In genomic region chr17:673200-673681, GRCh38 we compare ENCODE assay signal across 24 cellular contexts. TPM values are rescaled to one million over a fixed set of nuclear protein-coding genes. Genes with fewer than 3 reads are reported as not detected.
DNase-seq lines count a peak whose midpoint lies in the region; ATAC-seq, FAIRE-seq and TF ChIP-seq lines count a peak whose summit lies in the region.
"Had no signal": no experiment of that assay in that cellular context is flagged by ENCODE, and none has a peak within 500 bp of the region (broad histone marks: within the 10 kb centered on the region; RNA-seq: fewer than 3 reads in every experiment).

No MANE protein-coding gene starts in this region.

- intact Hi-C loops in HepG2 (cut with micrococcal nuclease; ENCODE audit: unreplicated experiment) (no loop called here), right lobe of liver (cut with DNase I) (no loop called here), esophagus muscularis mucosa (cut with DNase I) (no loop called here)

- no peaks in the 10 kb centered on the region for H4K20me1 ChIP-seq in HepG2 (ENCODE audit: insufficient read depth, low read length)

- no peak for DNase-seq in HepG2 (ENCODE audit: low spot score)
- DNase-seq in right lobe of liver, result no peak
- DNase-seq in esophagus muscularis mucosa (ENCODE audit: extremely low spot score), result no peak
- peak; percentile 35 for DNase-seq in mesenchymal stem cell
- no peak for DNase-seq in suprapubic skin (ENCODE audit: low spot score in 2 of 2)
- DNase-seq in activated T-cell treated with anti-CD3 and anti-CD28 coated beads, Interleukin-2, amount 50 U/mL, for 4 hours, result no peak
- no peak for DNase-seq in activated effector memory CD4-positive, alpha-beta T cell treated with anti-CD3 and anti-CD28 coated beads, Interleukin-2, amount 50 U/mL, for 16 hours
- DNase-seq: activated CD8-positive, alpha-beta memory T cell treated with anti-CD3 and anti-CD28 coated beads, Interleukin-2, amount 10 ng/mL, durations not matched to agents 7 days and 5 days; activated effector memory CD4-positive, alpha-beta T cell treated with Interleukin-2 at 50 U/mL for 16 hours; colonic mucosa; mammary epithelial cell; natural killer cell; NCI-H1105 treated with DMSO at 0.1 percent for 48 hours; NCI-H2171; NCI-H774; PC-3; SJCRH30; T1000; testis had no signal

- POLR2A ChIA-PET in HepG2 (lab: Yijun Ruan, JAX), result no interaction called here

- peaks cover 26% of the 10 kb centered on the region for H3K79me1 ChIP-seq in mesenchymal stem cell (replicated peaks; ENCODE audit: low read length, poor library complexity, severe bottlenecking)

- ATAC-seq in HepG2 (no peak), right lobe of liver (no peak), HG02588 (IDR thresholded peaks at IDR 0.05; ENCODE audit: unreplicated experiment) (no peak)
- no peak for ATAC-seq in activated T-cell treated with anti-CD3 and anti-CD28 coated beads, Interleukin-2, amount 50 U/mL, for 4 hours
- ATAC-seq: activated CD8-positive, alpha-beta memory T cell treated with anti-CD3 and anti-CD28 coated beads, Interleukin-2, amount 10 ng/mL, durations not matched to agents 7 days and 5 days; natural killer cell; PC-3 had no signal

- TF ChIP-seq POLR2A in HepG2 (IDR thresholded peaks at IDR 0.05; ENCODE audit: insufficient read depth in 1 of 2, low read depth in 2 of 2, low read length in 2 of 2) (no peak), right lobe of liver (IDR thresholded peaks at IDR 0.05) (no peak), esophagus muscularis mucosa (IDR thresholded peaks at IDR 0.05; ENCODE audit: low read depth) (no peak), suprapubic skin (IDR thresholded peaks at IDR 0.05) (no peak)

- H3K4me3 Mint-ChIP-seq in activated T-cell treated with anti-CD3 and anti-CD28 coated beads, Interleukin-2, amount 50 U/mL, for 4 hours, result no peak overlapping the region
- H3K4me3 Mint-ChIP-seq: activated CD8-positive, alpha-beta memory T cell treated with anti-CD3 and anti-CD28 coated beads, Interleukin-2, amount 10 ng/mL, durations not matched to agents 7 days and 5 days; natural killer cell had no signal

- H2BK120ac ChIP-seq in mesenchymal stem cell (ENCODE audit: low read depth, low read length), result no peak overlapping the region

- H2BK5ac ChIP-seq in mesenchymal stem cell (ENCODE audit: low read depth, low read length, poor library complexity, severe bottlenecking), result no peak overlapping the region

- no peak overlapping the region for H3K4me2 ChIP-seq in HepG2 (ENCODE audit: low read depth, low read length)
- H3K4me2 ChIP-seq in mesenchymal stem cell (ENCODE audit: low read length, poor library complexity, severe bottlenecking), result no peak overlapping the region
- H3K4me2 ChIP-seq: BLaER1 treated with 17β-estradiol and CSF1 and Interleukin-3, amounts not matched to agents 10 nM and 100 nM had no signal

- no peak overlapping the region for H3K27ac ChIP-seq in HepG2 (ENCODE audit: extremely low read length, insufficient read depth, low read length)
- H3K27ac ChIP-seq in right lobe of liver, result no peak overlapping the region
- peak overlapping the region in 3 of 4 donors; percentile 13 to 36 (median 32) for H3K27ac ChIP-seq in esophagus muscularis mucosa (replicated peaks in 1 of 4)
- no peak overlapping the region for H3K27ac ChIP-seq in mesenchymal stem cell (ENCODE audit: low read length, poor library complexity, severe bottlenecking)
- no peak overlapping the region for H3K27ac ChIP-seq in suprapubic skin
- H3K27ac ChIP-seq: BLaER1 treated with 17β-estradiol and CSF1 and Interleukin-3, amounts not matched to agents 10 nM and 100 nM; colonic mucosa; SJCRH30; testis had no signal

- H3K4ac ChIP-seq in mesenchymal stem cell (ENCODE audit: low read depth in 1 of 2, low read length in 2 of 2), result no peak overlapping the region

- H3K79me2 ChIP-seq in HepG2 (ENCODE audit: insufficient read depth, low read length), result no peaks in the 10 kb centered on the region

- no peak overlapping the region for H4K8ac ChIP-seq in mesenchymal stem cell (ENCODE audit: low read length)

- no peak overlapping the region for H4K91ac ChIP-seq in mesenchymal stem cell (ENCODE audit: low read length)

- H3K27me3 ChIP-seq in HepG2 (ENCODE audit: control insufficient read depth in 1 of 2, insufficient read depth in 2 of 2, low read length in 2 of 2) (no peaks in the 10 kb centered on the region), right lobe of liver (no peaks in the 10 kb centered on the region), esophagus muscularis mucosa (no peaks in the 10 kb centered on the region), mesenchymal stem cell (ENCODE audit: control insufficient read depth in 1 of 2, insufficient read depth in 1 of 2, low read length in 2 of 2) (no peaks in the 10 kb centered on the region), suprapubic skin (no peaks in the 10 kb centered on the region)
- H3K27me3 ChIP-seq: BLaER1 treated with 17β-estradiol and CSF1 and Interleukin-3, amounts not matched to agents 10 nM and 100 nM; colonic mucosa; SJCRH30; testis had no signal

- H3K4me1 ChIP-seq in HepG2 (ENCODE audit: insufficient read depth, low read length), result no peaks in the 10 kb centered on the region
- H3K4me1 ChIP-seq in right lobe of liver, result no peaks in the 10 kb centered on the region
- peaks cover 7 to 58% (median 52%) of the 10 kb centered on the region in 4 donors for H3K4me1 ChIP-seq in esophagus muscularis mucosa
- H3K4me1 ChIP-seq in mesenchymal stem cell (ENCODE audit: control insufficient read depth, insufficient read depth, low read depth, low read length), result peaks cover 5% of the 10 kb centered on the region
- H3K4me1 ChIP-seq in suprapubic skin, result peaks cover 6% of the 10 kb centered on the region
- H3K4me1 ChIP-seq: BLaER1 treated with 17β-estradiol and CSF1 and Interleukin-3, amounts not matched to agents 10 nM and 100 nM; colonic mucosa; SJCRH30 had no signal

- H2AK5ac ChIP-seq in mesenchymal stem cell (ENCODE audit: low read length, severe bottlenecking), result no peak overlapping the region

- no TSS peak for BruUV-seq in HepG2 (replicated peaks; lab: Mats Ljungman, UMichigan)

- no peak for TF ChIP-seq EP300 in HepG2 (IDR thresholded peaks at IDR 0.05; ENCODE audit: low read depth in 2 of 2, low read length in 2 of 2)
- no peak for TF ChIP-seq EP300 in HepG2 (CRISPR knock-in tag; IDR thresholded peaks at IDR 0.05; ENCODE audit: borderline replicate concordance)
- TF ChIP-seq EP300 in esophagus muscularis mucosa (IDR thresholded peaks at IDR 0.05), result no peak
- no peak for TF ChIP-seq EP300 in suprapubic skin (IDR thresholded peaks at IDR 0.05)

- peaks cover 7 to 41% of the 10 kb centered on the region in 2 experiments; a peak in 4 of 5 replicates for H3K36me3 ChIP-seq in HepG2 (replicated peaks in 1 of 2; ENCODE audit: control insufficient read depth in 1 of 2, insufficient read depth in 2 of 2, low read length in 2 of 2)
- H3K36me3 ChIP-seq in right lobe of liver, result peaks cover 0 to 18% (median 3%) of the 10 kb centered on the region in 4 donors
- peaks cover 0 to 31% (median 14%) of the 10 kb centered on the region in 4 donors for H3K36me3 ChIP-seq in esophagus muscularis mucosa
- H3K36me3 ChIP-seq in mesenchymal stem cell (ENCODE audit: control insufficient read depth in 1 of 2, insufficient read depth in 2 of 2, low read depth in 1 of 2, low read length in 2 of 2), result peaks cover 17 to 36% of the 10 kb centered on the region in 2 experiments
- H3K36me3 ChIP-seq in suprapubic skin, result peaks cover 40% of the 10 kb centered on the region
- H3K36me3 ChIP-seq: colonic mucosa, SJCRH30 had no signal

- H3K4me3 ChIP-seq in HepG2 (replicated peaks in 1 of 3; ENCODE audit: insufficient read depth in 1 of 3, low read depth in 2 of 3, low read length in 3 of 3) (no peak overlapping the region), right lobe of liver (no peak overlapping the region), esophagus muscularis mucosa (peak overlapping the region in 1 of 4 donors; percentile 4), mesenchymal stem cell (ENCODE audit: insufficient read depth in 1 of 2, low read depth in 1 of 2, low read length in 2 of 2) (no peak overlapping the region), suprapubic skin (no peak overlapping the region)
- H3K4me3 ChIP-seq: BLaER1 treated with 17β-estradiol and CSF1 and Interleukin-3, amounts not matched to agents 10 nM and 100 nM; colonic mucosa; SJCRH30; testis had no signal

- no peaks in the 10 kb centered on the region for H3K9me3 Mint-ChIP-seq in activated T-cell treated with anti-CD3 and anti-CD28 coated beads, Interleukin-2, amount 50 U/mL, for 4 hours
- H3K9me3 Mint-ChIP-seq: natural killer cell had no signal

- no peak overlapping the region for H2AFZ ChIP-seq in HepG2 (ENCODE audit: low read length)
- H2AFZ ChIP-seq in mesenchymal stem cell (ENCODE audit: low read depth, low read length), result no peak overlapping the region

- H3K27me3 Mint-ChIP-seq in activated T-cell treated with anti-CD3 and anti-CD28 coated beads, Interleukin-2, amount 50 U/mL, for 4 hours (ENCODE audit: low read depth), result no peaks in the 10 kb centered on the region
- H3K27me3 Mint-ChIP-seq: activated CD8-positive, alpha-beta memory T cell treated with anti-CD3 and anti-CD28 coated beads, Interleukin-2, amount 10 ng/mL, durations not matched to agents 7 days and 5 days had no signal

- in situ Hi-C loops in HepG2 (cut with HindIII; ENCODE audit: extremely low pct_ligation_motif_present, low pct_unique_long_range_greater_than_20kb), result no loop called here

- H3K23ac ChIP-seq in mesenchymal stem cell (ENCODE audit: low read length in 2 of 2), result no peak overlapping the region

- H3K9ac ChIP-seq in HepG2 (ENCODE audit: insufficient read depth, low read depth, low read length) (no peak overlapping the region), mesenchymal stem cell (ENCODE audit: low read length) (no peak overlapping the region)
- H3K9ac ChIP-seq: BLaER1 treated with 17β-estradiol and CSF1 and Interleukin-3, amounts not matched to agents 10 nM and 100 nM had no signal

- no peaks in the 10 kb centered on the region for H3K4me1 Mint-ChIP-seq in activated T-cell treated with anti-CD3 and anti-CD28 coated beads, Interleukin-2, amount 50 U/mL, for 4 hours (ENCODE audit: low read depth)
- H3K4me1 Mint-ChIP-seq: activated CD8-positive, alpha-beta memory T cell treated with anti-CD3 and anti-CD28 coated beads, Interleukin-2, amount 10 ng/mL, durations not matched to agents 7 days and 5 days had no signal

- TF ChIP-seq CTCF in HepG2 (CRISPR knock-in tag; IDR thresholded peaks at IDR 0.05) (no peak), right lobe of liver (IDR thresholded peaks at IDR 0.05) (no peak), esophagus muscularis mucosa (IDR thresholded peaks at IDR 0.05) (no peak), suprapubic skin (IDR thresholded peaks at IDR 0.05) (no peak)

- peak overlapping the region in 1 of 2 experiments; percentile 53 for H3K14ac ChIP-seq in mesenchymal stem cell (ENCODE audit: low read length in 2 of 2)

- H2BK12ac ChIP-seq in mesenchymal stem cell (ENCODE audit: low read length in 2 of 2), result no peak overlapping the region

- TF ChIP-seq RAD21 in HepG2 (CRISPR knock-in tag; IDR thresholded peaks at IDR 0.05), result no peak

- CTCF ChIA-PET in HepG2 (lab: Yijun Ruan, JAX; ENCODE audit: low intra/inter-chr PET ratio, low total read pairs), result no interaction called here

- H3K18ac ChIP-seq in mesenchymal stem cell (ENCODE audit: low read depth in 1 of 2, low read length in 2 of 2), result no peak overlapping the region

- no peak overlapping the region for H2BK15ac ChIP-seq in mesenchymal stem cell (ENCODE audit: low read depth, poor library complexity, severe bottlenecking)

- H3K9me3 ChIP-seq in HepG2 (ENCODE audit: low read length) (no peaks in the 10 kb centered on the region), right lobe of liver (no peaks in the 10 kb centered on the region), esophagus muscularis mucosa (no peaks in the 10 kb centered on the region), mesenchymal stem cell (ENCODE audit: control insufficient read depth, low read length) (no peaks in the 10 kb centered on the region), suprapubic skin (no peaks in the 10 kb centered on the region)
- H3K9me3 ChIP-seq: BLaER1 treated with 17β-estradiol and CSF1 and Interleukin-3, amounts not matched to agents 10 nM and 100 nM; colonic mucosa; SJCRH30; testis had no signal

- 96% methylated on average over 14 of the region's 14 CpGs for WGBS in HepG2 (ENCODE audit: low lambda C conversion rate)
- WGBS in right lobe of liver (ENCODE audit: insufficient coverage, low coverage, low lambda C conversion rate, missing lambda C conversion rate), result 100% methylated on average over 6 of the region's 14 CpGs
- WGBS in esophagus muscularis mucosa, result 69% methylated on average over 14 of the region's 14 CpGs
- 81% methylated on average over 13 of the region's 14 CpGs for WGBS in mesenchymal stem cell
- WGBS in suprapubic skin, result 91% methylated on average over 13 of the region's 14 CpGs

- FAIRE-seq in HepG2 (lab: Jason Lieb, UNC), result no peak
- FAIRE-seq: A204.1, frontal cortex, G401.6 had no signal

- H3K36me3 Mint-ChIP-seq in activated T-cell treated with anti-CD3 and anti-CD28 coated beads, Interleukin-2, amount 50 U/mL, for 4 hours (ENCODE audit: insufficient read depth), result peaks cover 31% of the 10 kb centered on the region
- H3K36me3 Mint-ChIP-seq: natural killer cell had no signal

RNA-seq across cellular contexts. Expression of gene VPS53, which starts 41.4 kb away (rescaled TPM):
- total RNA-seq in HepG2 (2016; rRNA removed; fragmentation: Illumina TruSeq; extraction: Trizol) (17.3 and 21.8 TPM in 2 replicates), right lobe of liver (10 to 100 TPM; 17.9 to 35.1 (median 28.2) TPM), esophagus muscularis mucosa (10 to 100 TPM; 19.9 to 24.9 (median 22.8) TPM), suprapubic skin (10 to 100 TPM; 26.1 to 81.2 (median 36.8) TPM)
- 8.1 and 10.4 TPM in 2 replicates for total RNA-seq in HepG2 (2016; cell fraction: cytosol; rRNA removed; fragmentation: Illumina TruSeq; extraction: Trizol; ENCODE audit: low read depth)
- 17.9 and 18.2 TPM in 2 replicates for total RNA-seq in HepG2 (2016; cell fraction: insoluble cytoplasmic fraction; rRNA removed; fragmentation: Illumina TruSeq; extraction: Trizol)
- total RNA-seq in HepG2 (2016; cell fraction: membrane; rRNA removed; fragmentation: Illumina TruSeq; extraction: Trizol), result 6.2 and 7.3 TPM in 2 replicates
- 13.4 and 15.3 TPM in 2 replicates for total RNA-seq in HepG2 (2016; cell fraction: nucleus; rRNA removed; fragmentation: Illumina TruSeq; extraction: Trizol)
- polyA plus RNA-seq in HepG2 (2011; rRNA removed), result 12.5 and 13.3 TPM in 2 replicates
- polyA plus RNA-seq in HepG2 (2011; cell fraction: cytosol; rRNA removed), result 7.6 and 8.0 TPM in 2 replicates
- polyA plus RNA-seq in HepG2 (2011; cell fraction: nucleus; rRNA removed), result 10.5 and 11.7 TPM in 2 replicates
- 11.0 and 12.6 TPM in 2 replicates for polyA plus RNA-seq in HepG2 (2012)
- polyA plus RNA-seq in HepG2 (2016; cell fraction: cytosol; fragmentation: Illumina TruSeq; extraction: Trizol; ENCODE audit: low read depth), result 1.3 and 1.4 TPM in 2 replicates
- polyA plus RNA-seq in HepG2 (2016; cell fraction: insoluble cytoplasmic fraction; fragmentation: Illumina TruSeq; extraction: Trizol; ENCODE audit: low read depth), result 12.9 and 17.6 TPM in 2 replicates
- 3.0 and 3.4 TPM in 2 replicates for polyA plus RNA-seq in HepG2 (2016; cell fraction: membrane; fragmentation: Illumina TruSeq; extraction: Trizol; ENCODE audit: low read depth)
- 18.7 and 20.8 TPM in 2 replicates for polyA plus RNA-seq in HepG2 (2016; cell fraction: nucleus; fragmentation: Illumina TruSeq; extraction: Trizol; ENCODE audit: insufficient read depth, low read depth)
- 109 and 127 TPM in 2 replicates for polyA minus RNA-seq in HepG2 (2011; rRNA and poly(A)+ RNA removed; ENCODE audit: low replicate concordance)
- polyA minus RNA-seq in HepG2 (2011; cell fraction: cytosol; rRNA and poly(A)+ RNA removed), result 24.4 and 27.0 TPM in 2 replicates
- 35.8 and 54.7 TPM in 2 replicates for polyA minus RNA-seq in HepG2 (2011; cell fraction: nucleus; rRNA and poly(A)+ RNA removed)
- 19.2 TPM for polyA plus RNA-seq in mesenchymal stem cell (2013, experiment 1 of 2)
- 19.3 TPM for polyA plus RNA-seq in mesenchymal stem cell (2013, experiment 2 of 2)
- total RNA-seq in activated T-cell treated with anti-CD3 and anti-CD28 coated beads, Interleukin-2, amount 50 U/mL, for 4 hours, result 10 to 100 TPM; 65.3 to 72.2 (median 71.4) TPM

RNA-seq across cellular contexts. Expression of gene TLCD3A, which starts 59.2 kb away (rescaled TPM):
- total RNA-seq in HepG2 (2016; rRNA removed; fragmentation: Illumina TruSeq; extraction: Trizol), result 16.5 and 25.2 TPM in 2 replicates
- total RNA-seq in HepG2 (2016; cell fraction: cytosol; rRNA removed; fragmentation: Illumina TruSeq; extraction: Trizol; ENCODE audit: low read depth), result 11.6 and 12.3 TPM in 2 replicates
- 16.8 and 25.2 TPM in 2 replicates for total RNA-seq in HepG2 (2016; cell fraction: insoluble cytoplasmic fraction; rRNA removed; fragmentation: Illumina TruSeq; extraction: Trizol)
- 24.8 and 30.1 TPM in 2 replicates for total RNA-seq in HepG2 (2016; cell fraction: membrane; rRNA removed; fragmentation: Illumina TruSeq; extraction: Trizol)
- total RNA-seq in HepG2 (2016; cell fraction: nucleus; rRNA removed; fragmentation: Illumina TruSeq; extraction: Trizol), result 22.5 and 29.8 TPM in 2 replicates
- polyA plus RNA-seq in HepG2 (2011; rRNA removed), result 46.6 and 53.8 TPM in 2 replicates
- polyA plus RNA-seq in HepG2 (2011; cell fraction: cytosol; rRNA removed), result 55.4 and 57.8 TPM in 2 replicates
- polyA plus RNA-seq in HepG2 (2011; cell fraction: nucleus; rRNA removed), result 29.5 and 29.7 TPM in 2 replicates
- 28.7 and 29.6 TPM in 2 replicates for polyA plus RNA-seq in HepG2 (2012)
- polyA plus RNA-seq in HepG2 (2016; cell fraction: cytosol; fragmentation: Illumina TruSeq; extraction: Trizol; ENCODE audit: low read depth), result 16.6 and 21.9 TPM in 2 replicates
- 21.1 and 27.9 TPM in 2 replicates for polyA plus RNA-seq in HepG2 (2016; cell fraction: insoluble cytoplasmic fraction; fragmentation: Illumina TruSeq; extraction: Trizol; ENCODE audit: low read depth)
- polyA plus RNA-seq in HepG2 (2016; cell fraction: membrane; fragmentation: Illumina TruSeq; extraction: Trizol; ENCODE audit: low read depth), result 30.8 and 33.2 TPM in 2 replicates
- 48.5 and 49.8 TPM in 2 replicates for polyA plus RNA-seq in HepG2 (2016; cell fraction: nucleus; fragmentation: Illumina TruSeq; extraction: Trizol; ENCODE audit: insufficient read depth, low read depth)
- polyA minus RNA-seq in HepG2 (2011; rRNA and poly(A)+ RNA removed; ENCODE audit: low replicate concordance), result 112 and 176 TPM in 2 replicates
- 36.8 and 39.7 TPM in 2 replicates for polyA minus RNA-seq in HepG2 (2011; cell fraction: cytosol; rRNA and poly(A)+ RNA removed)
- 18.0 and 23.5 TPM in 2 replicates for polyA minus RNA-seq in HepG2 (2011; cell fraction: nucleus; rRNA and poly(A)+ RNA removed)
- total RNA-seq in right lobe of liver, result 10 to 100 TPM in 1 of 6 experiments, 1 to 10 TPM in 3, under 1 TPM in 2; 0.59 to 11.5 (median 1.6) TPM
- 10 to 100 TPM in 1 of 4 donors, 1 to 10 TPM in 3; 2.1 to 10.8 (median 5.1) TPM for total RNA-seq in esophagus muscularis mucosa
- 29.2 TPM for polyA plus RNA-seq in mesenchymal stem cell (2013, experiment 1 of 2)
- 30.4 TPM for polyA plus RNA-seq in mesenchymal stem cell (2013, experiment 2 of 2)
- total RNA-seq in suprapubic skin, result 100 to 1,000 TPM in 1 of 4 donors, 10 to 100 TPM in 3; 47.8 to 120 (median 79.4) TPM
- 10 to 100 TPM in 1 of 3 donors, 1 to 10 TPM in 2; 7.0 to 11.5 (median 7.6) TPM for total RNA-seq in activated T-cell treated with anti-CD3 and anti-CD28 coated beads, Interleukin-2, amount 50 U/mL, for 4 hours

Comparison
In these comparisons a context has a peak if more than half of its experiments do, and no peak if none do; other contexts are left out.
1. H3K27ac ChIP-seq: peak in esophagus muscularis mucosa (3 of 4); none in HepG2 (single experiment), right lobe of liver (0 of 3), mesenchymal stem cell (single experiment) and suprapubic skin (single experiment).